34 cellular contexts compared by ENCODE assay signal in genomic region chr10:75073442-75073841, GRCh38.
"Had no signal": no experiment of that assay in that cellular context is flagged by ENCODE, and none has a peak within 500 bp of the region (broad histone marks: within the 10 kb centered on the region; RNA-seq: fewer than 3 reads in every experiment).

No MANE protein-coding gene starts in this region.

- H3K4me3 ChIP-seq: adrenal gland, body of pancreas, breast epithelium had no signal

- DNase-seq: activated B cell treated with CpG ODN at 0.5 μM for 24 hours; activated CD4-positive, alpha-beta memory T cell treated with anti-CD3 and anti-CD28 coated beads for 36 hours; activated CD4-positive, alpha-beta T cell treated with anti-CD3 and anti-CD28 coated beads for 4 hours; activated CD4-positive, alpha-beta T cell treated with anti-CD3 and anti-CD28 coated beads, Interleukin-2, amount 10 ng/mL, durations not matched to agents 24 days and 14 days; activated CD4-positive, alpha-beta T cell treated with anti-CD3 and anti-CD28 coated beads, Interleukin-2, amount 50 U/mL, for 1 hour; activated CD4-positive, alpha-beta T cell treated with anti-CD3 and anti-CD28 coated beads, Interleukin-2, amount 50 U/mL, for 4 hours; activated CD4-positive, CD25-positive, alpha-beta regulatory T cell treated with anti-CD3 and anti-CD28 coated beads, Interleukin-2, amount 50 U/mL, for 72 hours; activated CD8-positive, alpha-beta memory T cell treated with anti-CD3 and anti-CD28 coated beads, Interleukin-2, amount 10 ng/mL, durations not matched to agents 7 days and 5 days; activated CD8-positive, alpha-beta T cell treated with anti-CD3 and anti-CD28 coated beads for 36 hours; activated effector memory CD4-positive, alpha-beta T cell treated with anti-CD3 and anti-CD28 coated beads, Interleukin-2, amount 50 U/mL, for 16 hours; activated gamma-delta T cell treated with Interleukin-2 at 50 U/mL for 16 hours; activated naive CD4-positive, alpha-beta T cell; activated naive CD4-positive, alpha-beta T cell treated with anti-CD3 and anti-CD28 coated beads for 36 hours; activated naive CD4-positive, alpha-beta T cell treated with anti-CD3 and anti-CD28 coated beads, Interleukin-2, amount 50 U/mL, for 16 hours; activated naive CD8-positive, alpha-beta T cell treated with anti-CD3 and anti-CD28 coated beads for 36 hours; activated T-cell treated with anti-CD3 and anti-CD28 coated beads for 4 hours; activated T-cell treated with anti-CD3 and anti-CD28 coated beads, Interleukin-2, amount 50 U/mL, for 1 hour; activated T-cell treated with anti-CD3 and anti-CD28 coated beads, Interleukin-2, amount 50 U/mL, for 4 hours; activated T-cell treated with anti-CD3 and anti-CD28 coated beads, Interleukin-2, amount 50 U/mL, for 72 hours; adrenal gland; amniotic stem cell; aorta; body of pancreas; brain microvascular endothelial cell; central memory CD4-positive, alpha-beta T cell; T-helper 1 cell; T-helper 2 cell; T-helper 9 cell had no signal

- H3K27me3 ChIP-seq: adrenal gland, body of pancreas, brain microvascular endothelial cell, breast epithelium had no signal

- H3K27ac ChIP-seq: adrenal gland, body of pancreas, brain microvascular endothelial cell, breast epithelium, VCaP had no signal

- H3K36me3 ChIP-seq: adrenal gland, brain microvascular endothelial cell, breast epithelium had no signal

- FAIRE-seq: astrocyte, TTC549 had no signal

- ATAC-seq: activated CD8-positive, alpha-beta memory T cell treated with anti-CD3 and anti-CD28 coated beads, Interleukin-2, amount 10 ng/mL, durations not matched to agents 7 days and 5 days; activated CD8-positive, alpha-beta T cell treated with anti-CD3 and anti-CD28 coated beads for 36 hours; activated naive CD4-positive, alpha-beta T cell treated with anti-CD3 and anti-CD28 coated beads, Interleukin-2, amount 50 U/mL, for 72 hours; activated T-cell treated with anti-CD3 and anti-CD28 coated beads, Interleukin-2, amount 50 U/mL, for 4 hours; activated T-cell treated with anti-CD3 and anti-CD28 coated beads, Interleukin-2, amount 50 U/mL, for 72 hours; activated T-helper 17 cell treated with anti-CD3 and anti-CD28 coated beads, Interleukin-2, amount 50 U/mL, for 72 hours; body of pancreas had no signal

- H3K9me3 ChIP-seq: adrenal gland, body of pancreas, breast epithelium had no signal

- H3K4me1 ChIP-seq: adrenal gland, body of pancreas, breast epithelium had no signal
